In genomic region chr3:152241142-152242067, GRCh38 we compare ENCODE assay signal across 8 cellular contexts. TPM values are rescaled to one million over a fixed set of nuclear protein-coding genes. Genes with fewer than 3 reads are reported as not detected.
DNase-seq lines count a peak whose midpoint lies in the region; ATAC-seq lines count a peak whose summit lies in the region.

No MANE protein-coding gene starts in this region.

- peak overlapping the region; percentile 89 for H3K27ac Mint-ChIP-seq in activated CD4-positive, alpha-beta T cell treated with anti-CD3 and anti-CD28 coated beads, Interleukin-2, amount 10 ng/mL, durations not matched to agents 24 days and 14 days
- H3K27ac Mint-ChIP-seq in T-helper 2 cell treated with Interferon-gamma antibody and Interleukin-4, amounts not matched to agents 5 μg/mL and 100 μg/mL, for 36 hours, result peak overlapping the region; percentile 78
- H3K27ac Mint-ChIP-seq in stimulated activated effector memory CD8-positive, alpha-beta T cell treated with anti-CD3 and anti-CD28 coated beads, Interleukin-12 subunit alpha, Interleukin-12 subunit beta, amount 100 ng/mL, for 72 hours, result peak overlapping the region; percentile 96

- peak; percentile 71 for DNase-seq in activated CD4-positive, alpha-beta T cell treated with anti-CD3 and anti-CD28 coated beads, Interleukin-2, amount 10 ng/mL, durations not matched to agents 24 days and 14 days
- no peak for DNase-seq in activated CD4-positive, alpha-beta T cell treated with anti-CD3 and anti-CD28 coated beads, Interleukin-2, amount 50 U/mL, for 1 hour
- no peak for DNase-seq in T-helper 2 cell treated with Interferon-gamma antibody and Interleukin-4, amounts not matched to agents 5 μg/mL and 100 μg/mL, for 36 hours (ENCODE audit: low spot score)
- no peak for DNase-seq in stimulated activated effector memory CD8-positive, alpha-beta T cell treated with anti-CD3 and anti-CD28 coated beads, Interleukin-12 subunit alpha, Interleukin-12 subunit beta, amount 100 ng/mL, for 72 hours (ENCODE audit: low spot score in 2 of 2)
- DNase-seq in DMS79 (lab: John Stamatoyannopoulos, UW) (no peak), cortex of kidney (lab: John Stamatoyannopoulos, UW) (no peak), D341Med (ENCODE audit: low spot score) (no peak)

- H3K4me3 Mint-ChIP-seq in activated CD4-positive, alpha-beta T cell treated with anti-CD3 and anti-CD28 coated beads, Interleukin-2, amount 10 ng/mL, durations not matched to agents 24 days and 14 days, result peak overlapping the region; percentile 62
- peak overlapping the region; percentile 97 for H3K4me3 Mint-ChIP-seq in T-helper 2 cell treated with Interferon-gamma antibody and Interleukin-4, amounts not matched to agents 5 μg/mL and 100 μg/mL, for 36 hours
- peak overlapping the region; percentile 87 for H3K4me3 Mint-ChIP-seq in stimulated activated effector memory CD8-positive, alpha-beta T cell treated with anti-CD3 and anti-CD28 coated beads, Interleukin-12 subunit alpha, Interleukin-12 subunit beta, amount 100 ng/mL, for 72 hours

- no peaks in the 10 kb centered on the region for H3K27me3 Mint-ChIP-seq in activated CD4-positive, alpha-beta T cell treated with anti-CD3 and anti-CD28 coated beads, Interleukin-2, amount 10 ng/mL, durations not matched to agents 24 days and 14 days
- H3K27me3 Mint-ChIP-seq in T-helper 2 cell treated with Interferon-gamma antibody and Interleukin-4, amounts not matched to agents 5 μg/mL and 100 μg/mL, for 36 hours (ENCODE audit: low read depth), result no peaks in the 10 kb centered on the region

- H3K9me3 Mint-ChIP-seq in activated CD4-positive, alpha-beta T cell treated with anti-CD3 and anti-CD28 coated beads, Interleukin-2, amount 10 ng/mL, durations not matched to agents 24 days and 14 days, result peaks cover 6% of the 10 kb centered on the region
- H3K9me3 Mint-ChIP-seq in T-helper 2 cell treated with Interferon-gamma antibody and Interleukin-4, amounts not matched to agents 5 μg/mL and 100 μg/mL, for 36 hours, result peaks cover 4% of the 10 kb centered on the region
- H3K9me3 Mint-ChIP-seq in stimulated activated effector memory CD8-positive, alpha-beta T cell treated with anti-CD3 and anti-CD28 coated beads, Interleukin-12 subunit alpha, Interleukin-12 subunit beta, amount 100 ng/mL, for 72 hours, result peaks cover 3% of the 10 kb centered on the region

- peaks cover 48% of the 10 kb centered on the region for H3K4me1 Mint-ChIP-seq in activated CD4-positive, alpha-beta T cell treated with anti-CD3 and anti-CD28 coated beads, Interleukin-2, amount 10 ng/mL, durations not matched to agents 24 days and 14 days
- H3K4me1 Mint-ChIP-seq in T-helper 2 cell treated with Interferon-gamma antibody and Interleukin-4, amounts not matched to agents 5 μg/mL and 100 μg/mL, for 36 hours (ENCODE audit: low read depth), result peaks cover 44% of the 10 kb centered on the region
- H3K4me1 Mint-ChIP-seq in stimulated activated effector memory CD8-positive, alpha-beta T cell treated with anti-CD3 and anti-CD28 coated beads, Interleukin-12 subunit alpha, Interleukin-12 subunit beta, amount 100 ng/mL, for 72 hours, result peaks cover 53% of the 10 kb centered on the region

- H3K36me3 Mint-ChIP-seq in activated CD4-positive, alpha-beta T cell treated with anti-CD3 and anti-CD28 coated beads, Interleukin-2, amount 10 ng/mL, durations not matched to agents 24 days and 14 days (ENCODE audit: low read depth), result peaks cover 5% of the 10 kb centered on the region
- H3K36me3 Mint-ChIP-seq in T-helper 2 cell treated with Interferon-gamma antibody and Interleukin-4, amounts not matched to agents 5 μg/mL and 100 μg/mL, for 36 hours (ENCODE audit: low read depth), result peaks cover 13% of the 10 kb centered on the region
- H3K36me3 Mint-ChIP-seq in stimulated activated effector memory CD8-positive, alpha-beta T cell treated with anti-CD3 and anti-CD28 coated beads, Interleukin-12 subunit alpha, Interleukin-12 subunit beta, amount 100 ng/mL, for 72 hours, result peaks cover 11% of the 10 kb centered on the region

- ATAC-seq in HG03159 (IDR thresholded peaks at IDR 0.05; ENCODE audit: unreplicated experiment), result peak; percentile 57
- peak; percentile 80 for ATAC-seq in stimulated activated effector memory CD8-positive, alpha-beta T cell treated with anti-CD3 and anti-CD28 coated beads, Interleukin-12 subunit alpha, Interleukin-12 subunit beta, amount 100 ng/mL, for 72 hours

- intact Hi-C loops in activated CD4-positive, alpha-beta T cell treated with anti-CD3 and anti-CD28 coated beads, Interleukin-2, amount 10 ng/mL, durations not matched to agents 24 days and 14 days (cut with micrococcal nuclease), result loop anchor here (2.0 to 5.0 kb wide), 3 partner anchors 23 to 114 kb away; no protein-coding TSS in a partner anchor

RNA-seq across cellular contexts. Expression of gene MBNL1, which starts 27.3 kb away (rescaled TPM):
- total RNA-seq in activated CD4-positive, alpha-beta T cell treated with anti-CD3 and anti-CD28 coated beads, Interleukin-2, amount 10 ng/mL, durations not matched to agents 24 days and 14 days, result 296 and 298 TPM in 2 replicates
